Comparison of ENCODE assay signal across 17 cellular contexts in the genomic region with DNA sequence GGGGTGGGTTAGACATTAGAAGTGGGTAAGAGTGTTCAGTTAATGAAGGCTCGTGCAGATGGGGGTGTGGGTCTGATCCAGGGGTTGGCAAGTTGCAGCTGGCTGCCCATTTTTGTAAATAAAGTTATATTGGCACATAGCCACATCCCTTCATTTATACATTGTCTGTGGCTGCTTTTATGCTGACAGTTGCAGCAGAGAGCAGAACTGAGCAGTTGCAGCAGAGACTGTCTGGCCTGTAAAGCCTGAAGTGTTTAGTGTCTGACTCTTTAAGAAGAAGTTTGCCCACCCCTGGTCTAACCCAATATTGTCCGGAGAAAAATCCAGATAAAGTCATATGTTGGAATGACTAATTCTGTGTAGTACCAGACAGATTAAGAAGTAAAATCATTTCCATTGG. TPM values are rescaled to one million over a fixed set of nuclear protein-coding genes. Genes with fewer than 3 reads are reported as not detected.
DNase-seq lines count a peak whose midpoint lies in the region; ATAC-seq and TF ChIP-seq lines count a peak whose summit lies in the region.
"Had no signal": no experiment of that assay in that cellular context is flagged by ENCODE, and none has a peak within 500 bp of the region (broad histone marks: within the 10 kb centered on the region; RNA-seq: fewer than 3 reads in every experiment).

No MANE protein-coding gene starts in this region.

- TF ChIP-seq CTCF in CD4-positive, alpha-beta T cell (IDR thresholded peaks at IDR 0.05), result no peak

- peak overlapping the region; percentile 37 for H3K27ac Mint-ChIP-seq in CD4-positive, alpha-beta T cell
- peak overlapping the region; percentile 81 for H3K27ac Mint-ChIP-seq in activated T-helper 17 cell treated with anti-CD3 and anti-CD28 coated beads, Interleukin-2, amount 50 U/mL, for 72 hours
- H3K27ac Mint-ChIP-seq: H9 had no signal

- H3K27ac ChIP-seq in CD4-positive, alpha-beta T cell (ENCODE audit: low read depth, low read length), result no peak overlapping the region
- no peak overlapping the region for H3K27ac ChIP-seq in mesenchymal stem cell (ENCODE audit: low read length, poor library complexity, severe bottlenecking)

- H3K9me3 ChIP-seq in CD4-positive, alpha-beta T cell (ENCODE audit: control insufficient read depth, low read length), result no peaks in the 10 kb centered on the region
- no peaks in the 10 kb centered on the region for H3K9me3 ChIP-seq in mesenchymal stem cell (ENCODE audit: control insufficient read depth, low read length)

- H3K36me3 Mint-ChIP-seq in CD4-positive, alpha-beta T cell (ENCODE audit: low read depth), result peaks cover 54% of the 10 kb centered on the region
- peaks cover 81% of the 10 kb centered on the region for H3K36me3 Mint-ChIP-seq in activated T-helper 17 cell treated with anti-CD3 and anti-CD28 coated beads, Interleukin-2, amount 50 U/mL, for 72 hours (ENCODE audit: low read depth)

- no CpG with 5 or more reads among the region's 2 CpGs for WGBS in mesenchymal stem cell

- peak overlapping the region; percentile 11 for H3K4me2 ChIP-seq in mesenchymal stem cell (ENCODE audit: low read length, poor library complexity, severe bottlenecking)

- POLR2A ChIA-PET in CD4-positive, alpha-beta T cell (lab: Charles Lee), result no interaction called here

- H3K23ac ChIP-seq in mesenchymal stem cell (ENCODE audit: low read length in 2 of 2), result no peak overlapping the region

- peaks cover 56% of the 10 kb centered on the region for H3K4me1 Mint-ChIP-seq in CD4-positive, alpha-beta T cell (ENCODE audit: low read depth)
- peaks cover 28% of the 10 kb centered on the region for H3K4me1 Mint-ChIP-seq in activated T-helper 17 cell treated with anti-CD3 and anti-CD28 coated beads, Interleukin-2, amount 50 U/mL, for 72 hours

- DNase-seq in CD4-positive, alpha-beta T cell, result no peak
- peak; percentile 78 for DNase-seq in Jurkat, Clone E6-1 (ENCODE audit: low read depth, low spot score)
- DNase-seq in mesenchymal stem cell (no peak), nucleus accumbens (lab: John Stamatoyannopoulos, UW) (no peak), glomerular visceral epithelial cell (ENCODE audit: extremely low spot score) (no peak)
- DNase-seq: Calu3; CD4-positive, alpha-beta memory T cell; DMS53; H9; NCI-H1436; NCI-H2029 treated with DMSO at 0.1 percent for 48 hours; NCI-H2171 treated with DMSO at 0.1 percent for 48 hours; NCI-H748 treated with DMSO at 0.1 percent for 48 hours had no signal

- no peak overlapping the region for H2AFZ ChIP-seq in mesenchymal stem cell (ENCODE audit: low read depth, low read length)

- H3K4me1 ChIP-seq in mesenchymal stem cell (ENCODE audit: control insufficient read depth, insufficient read depth, low read depth, low read length), result peaks cover 5% of the 10 kb centered on the region

- no peaks in the 10 kb centered on the region for H3K27me3 ChIP-seq in CD4-positive, alpha-beta T cell (ENCODE audit: control insufficient read depth, insufficient read depth, low read length)
- H3K27me3 ChIP-seq in mesenchymal stem cell (ENCODE audit: control insufficient read depth in 1 of 2, insufficient read depth in 1 of 2, low read length in 2 of 2), result no peaks in the 10 kb centered on the region

- CTCF ChIA-PET in CD4-positive, alpha-beta T cell (lab: Charles Lee), result interaction anchor here (0.9 kb wide), 1 partner anchor 65 kb away, joined by 3 read pairs; no protein-coding TSS in a partner anchor

- no peak overlapping the region for H3K4ac ChIP-seq in mesenchymal stem cell (ENCODE audit: low read depth in 1 of 2, low read length in 2 of 2)

- H4K91ac ChIP-seq in mesenchymal stem cell (ENCODE audit: low read length), result no peak overlapping the region

- H3K9ac ChIP-seq in mesenchymal stem cell (ENCODE audit: low read length), result no peak overlapping the region

- no peak overlapping the region for H3K4me3 ChIP-seq in Jurkat, Clone E6-1 (ENCODE audit: low read length)
- H3K4me3 ChIP-seq in mesenchymal stem cell (ENCODE audit: insufficient read depth in 1 of 2, low read depth in 1 of 2, low read length in 2 of 2), result no peak overlapping the region

- no peak overlapping the region for H2BK120ac ChIP-seq in mesenchymal stem cell (ENCODE audit: low read depth, low read length)

- H3K79me1 ChIP-seq in mesenchymal stem cell (replicated peaks; ENCODE audit: low read length, poor library complexity, severe bottlenecking), result peaks cover 29% of the 10 kb centered on the region

- no peak overlapping the region for H2BK5ac ChIP-seq in mesenchymal stem cell (ENCODE audit: low read depth, low read length, poor library complexity, severe bottlenecking)

- peak overlapping the region in 1 of 2 experiments; percentile 33 for H3K18ac ChIP-seq in mesenchymal stem cell (ENCODE audit: low read depth in 1 of 2, low read length in 2 of 2)

- H3K14ac ChIP-seq in mesenchymal stem cell (ENCODE audit: low read length in 2 of 2), result no peak overlapping the region

- ATAC-seq in CD4-positive, alpha-beta T cell (ENCODE audit: poor library complexity), result no peak
- ATAC-seq in activated T-helper 17 cell treated with anti-CD3 and anti-CD28 coated beads, Interleukin-2, amount 50 U/mL, for 72 hours (replicated peaks), result no peak
- ATAC-seq in HG03432 (IDR thresholded peaks at IDR 0.05; ENCODE audit: unreplicated experiment), result no peak
- ATAC-seq in GM18909 (IDR thresholded peaks at IDR 0.05; ENCODE audit: poor library complexity, unreplicated experiment), result no peak
- ATAC-seq: Panc1 had no signal

- no peak overlapping the region for H4K8ac ChIP-seq in mesenchymal stem cell (ENCODE audit: low read length)

- H3K27me3 Mint-ChIP-seq in CD4-positive, alpha-beta T cell, result no peaks in the 10 kb centered on the region
- H3K27me3 Mint-ChIP-seq in activated T-helper 17 cell treated with anti-CD3 and anti-CD28 coated beads, Interleukin-2, amount 50 U/mL, for 72 hours, result no peaks in the 10 kb centered on the region
- H3K27me3 Mint-ChIP-seq: CD4-positive, alpha-beta memory T cell had no signal

- peaks cover 27 to 80% of the 10 kb centered on the region in 2 experiments for H3K36me3 ChIP-seq in mesenchymal stem cell (ENCODE audit: control insufficient read depth in 1 of 2, insufficient read depth in 2 of 2, low read depth in 1 of 2, low read length in 2 of 2)

- H3K4me3 Mint-ChIP-seq in CD4-positive, alpha-beta T cell, result no peak overlapping the region
- no peak overlapping the region for H3K4me3 Mint-ChIP-seq in activated T-helper 17 cell treated with anti-CD3 and anti-CD28 coated beads, Interleukin-2, amount 50 U/mL, for 72 hours
- H3K4me3 Mint-ChIP-seq: CD4-positive, alpha-beta memory T cell; H9 had no signal

- H2BK12ac ChIP-seq in mesenchymal stem cell (ENCODE audit: low read length in 2 of 2), result no peak overlapping the region

- intact Hi-C loops in CD4-positive, alpha-beta T cell (cut with DNase I, micrococcal nuclease), result no loop called here

- no peak overlapping the region for H2AK5ac ChIP-seq in mesenchymal stem cell (ENCODE audit: low read length, severe bottlenecking)

- no peaks in the 10 kb centered on the region for H3K9me3 Mint-ChIP-seq in CD4-positive, alpha-beta T cell
- no peaks in the 10 kb centered on the region for H3K9me3 Mint-ChIP-seq in activated T-helper 17 cell treated with anti-CD3 and anti-CD28 coated beads, Interleukin-2, amount 50 U/mL, for 72 hours
- H3K9me3 Mint-ChIP-seq: H9 had no signal

- no peak overlapping the region for H2BK15ac ChIP-seq in mesenchymal stem cell (ENCODE audit: low read depth, poor library complexity, severe bottlenecking)

RNA-seq across cellular contexts. Expression of gene GLRX3, which starts 38.2 kb away (rescaled TPM):
- total RNA-seq in CD4-positive, alpha-beta T cell, result 10 to 100 TPM; 25.4 to 29.7 TPM
- 147 TPM for polyA plus RNA-seq in Jurkat, Clone E6-1 (2012; ENCODE audit: insufficient read depth, insufficient read length)
- 100 to 1,000 TPM in 1 of 2 donors, 10 to 100 TPM in 1; 66.7 to 112 TPM for total RNA-seq in activated T-helper 17 cell treated with anti-CD3 and anti-CD28 coated beads, Interleukin-2, amount 50 U/mL, for 72 hours
- polyA plus RNA-seq in mesenchymal stem cell (2013, experiment 1 of 2), result 136 TPM
- 138 TPM for polyA plus RNA-seq in mesenchymal stem cell (2013, experiment 2 of 2)
